Comparison of ENCODE assay signal across 16 cellular contexts in the genomic region with DNA sequence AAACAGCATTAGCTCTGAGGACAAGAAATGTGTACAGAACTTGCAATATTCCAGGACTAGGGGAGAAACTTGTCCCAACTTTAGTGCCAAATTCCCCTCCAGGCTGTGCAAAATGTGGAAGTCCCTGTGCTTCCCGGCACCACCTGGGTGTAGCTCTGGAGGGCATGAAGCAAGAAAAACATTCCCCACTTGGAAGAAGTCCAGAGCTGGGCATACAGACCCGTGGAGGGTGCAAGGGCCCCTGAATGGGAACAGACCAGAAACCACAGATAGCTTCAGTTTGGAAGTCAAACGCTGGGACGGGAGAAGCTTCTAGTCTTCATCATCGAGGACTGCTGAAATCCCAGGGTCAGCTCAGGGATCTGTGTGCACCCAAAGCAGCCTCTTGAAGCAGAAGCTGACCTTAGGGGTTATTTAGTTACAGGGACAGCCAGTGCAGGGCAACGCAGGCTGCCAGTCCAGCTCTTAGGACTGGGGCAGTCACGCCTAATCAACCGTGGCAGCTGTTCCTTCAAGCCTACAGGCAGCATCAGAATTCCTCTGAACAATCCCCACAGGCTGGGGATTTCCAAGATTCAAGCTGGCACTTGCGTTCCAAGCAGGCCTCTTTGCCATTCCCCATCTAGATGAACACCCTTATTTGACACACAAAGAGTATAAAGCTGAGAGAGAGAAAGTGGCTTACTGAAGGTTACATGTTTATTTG.
DNase-seq lines count a peak whose midpoint lies in the region; ATAC-seq and TF ChIP-seq lines count a peak whose summit lies in the region.
"Had no signal": no experiment of that assay in that cellular context is flagged by ENCODE, and none has a peak within 500 bp of the region (broad histone marks: within the 10 kb centered on the region; RNA-seq: fewer than 3 reads in every experiment).

No MANE protein-coding gene starts in this region.

- ATAC-seq in left ventricle myocardium superior (peak; percentile 79), gastrocnemius medialis (peak; percentile 60 to 82), HG03196 (IDR thresholded peaks at IDR 0.05; ENCODE audit: unreplicated experiment) (no peak), GM18502 (IDR thresholded peaks at IDR 0.05; ENCODE audit: poor library complexity, unreplicated experiment) (no peak)
- ATAC-seq: activated CD4-positive, alpha-beta T cell treated with anti-CD3 and anti-CD28 coated beads for 36 hours had no signal

- peaks cover 24% of the 10 kb centered on the region for H3K36me3 Mint-ChIP-seq in brain
- H3K36me3 Mint-ChIP-seq: CD4-positive, alpha-beta memory T cell had no signal

- no peaks in the 10 kb centered on the region for H3K27me3 Mint-ChIP-seq in brain

- DNase-seq in HK-2 (ENCODE audit: unreplicated experiment) (peak; percentile 51), left ventricle myocardium superior (peak; percentile 45), gastrocnemius medialis (peak in 1 of 2 donors; percentile 52), caudate nucleus (lab: John Stamatoyannopoulos, UW) (no peak), RKO (ENCODE audit: low spot score) (no peak)
- DNase-seq: activated CD4-positive, alpha-beta T cell treated with anti-CD3 and anti-CD28 coated beads for 36 hours; CD4-positive, alpha-beta memory T cell; midbrain; MV-4-11; NCI-H748 treated with DMSO at 0.1 percent for 48 hours; SW 1271 had no signal

- no peaks in the 10 kb centered on the region for H3K27me3 ChIP-seq in gastrocnemius medialis

- peaks cover 54% of the 10 kb centered on the region for H3K4me1 Mint-ChIP-seq in brain
- H3K4me1 Mint-ChIP-seq: activated CD4-positive, alpha-beta T cell treated with anti-CD3 and anti-CD28 coated beads for 36 hours; CD4-positive, alpha-beta memory T cell had no signal

- in situ Hi-C loops in gastrocnemius medialis (cut with MboI; ENCODE audit: low sequenced_read_pairs in 4 of 4) = loop anchor here in 1 of 4 donors (25.0 kb wide), 2 partner anchors 100 kb away; no protein-coding TSS in a partner anchor

- H3K4me3 Mint-ChIP-seq in brain = peak overlapping the region in 2 of 5 experiments; percentile 20 to 41
- H3K4me3 Mint-ChIP-seq: activated CD4-positive, alpha-beta T cell treated with anti-CD3 and anti-CD28 coated beads for 36 hours; CD4-positive, alpha-beta memory T cell had no signal

- H3K27ac ChIP-seq in gastrocnemius medialis = peak overlapping the region; percentile 18 to 62 (median 46)
- no peak overlapping the region for H3K27ac ChIP-seq in caudate nucleus (ENCODE audit: low read depth, low read length)

- TF ChIP-seq CTCF in brain (conservative IDR thresholded peaks at IDR 0.05) (no peak), gastrocnemius medialis (IDR thresholded peaks at IDR 0.05 in 4 of 5, conservative IDR thresholded peaks at IDR 0.05 in 1 of 5) (no peak)

- H3K4me3 ChIP-seq in gastrocnemius medialis = no peak overlapping the region
- H3K4me3 ChIP-seq: smooth muscle cell had no signal

- TF ChIP-seq POLR2A in gastrocnemius medialis (IDR thresholded peaks at IDR 0.05) = no peak

- H3K4me1 ChIP-seq in gastrocnemius medialis = peaks cover 26 to 28% of the 10 kb centered on the region in 2 donors

- H3K9me3 ChIP-seq in gastrocnemius medialis = no peaks in the 10 kb centered on the region

- H3K9me3 Mint-ChIP-seq in brain = no peaks in the 10 kb centered on the region
- H3K9me3 Mint-ChIP-seq: activated T-helper 2 cell treated with anti-CD3 and anti-CD28 coated beads, Interferon-gamma antibody, Interleukin-2, Interleukin-4, amounts not matched to agents 10 μg/mL and 5 μg/mL and 100 μg/mL, durations not matched to agents 14 hours and 24 hours and 36 hours had no signal

- H3K27ac Mint-ChIP-seq in brain = peak overlapping the region; percentile 42 to 89 (median 70)
- H3K27ac Mint-ChIP-seq: activated CD4-positive, alpha-beta T cell treated with anti-CD3 and anti-CD28 coated beads for 36 hours; activated T-helper 2 cell treated with anti-CD3 and anti-CD28 coated beads, Interferon-gamma antibody, Interleukin-2, Interleukin-4, amounts not matched to agents 10 μg/mL and 5 μg/mL and 100 μg/mL, durations not matched to agents 14 hours and 24 hours and 36 hours; CD4-positive, alpha-beta memory T cell had no signal

- intact Hi-C loops in left ventricle myocardium superior (cut with micrococcal nuclease) = no loop called here
- intact Hi-C loops in gastrocnemius medialis (cut with DNase I; ENCODE audit: low total_unique reads) = no loop called here

- H3K36me3 ChIP-seq in gastrocnemius medialis = no peaks in the 10 kb centered on the region

Comparison
In these comparisons a context has a peak if more than half of its experiments do, and no peak if none do; other contexts are left out.
1. DNase-seq: peak in HK-2 (single experiment) and left ventricle myocardium superior (single experiment); none in caudate nucleus (0 of 61) and RKO (single experiment).
2. ATAC-seq: peak in left ventricle myocardium superior (single experiment) and gastrocnemius medialis (2 of 2); none in HG03196 (single experiment) and GM18502 (single experiment).